In genomic region chr17:50657627-50658026, GRCh38 we compare ENCODE assay signal across 2 cellular contexts.
TF ChIP-seq lines count a peak whose summit lies in the region.

No MANE protein-coding gene starts in this region.

TF ChIP-seq in HepG2, 621 proteins besides CTCF, POLR2A, EP300 and RAD21:
- TF ChIP-seq EEA1 (CRISPR knock-in tag; IDR thresholded peaks at IDR 0.05; ENCODE audit: borderline replicate concordance) = no peak
- no peak for TF ChIP-seq XRCC5 (optimal IDR thresholded peaks at IDR 0.05; ENCODE audit: low read length)
- TF ChIP-seq HES4 (CRISPR knock-in tag; IDR thresholded peaks at IDR 0.05; ENCODE audit: borderline replicate concordance) = 0 out of 2 replicates have a peak, but pooled peaks have one; percentile 49
TF ChIP-seq in HepG2: peak in this region for 1.

TF ChIP-seq in WTC11, 78 proteins besides CTCF, POLR2A, EP300 and RAD21:
- TF ChIP-seq PREB (CRISPR knock-in tag; IDR thresholded peaks at IDR 0.05; ENCODE audit: borderline replicate concordance) = no peak
- no peak for TF ChIP-seq SP1 (CRISPR knock-in tag; conservative IDR thresholded peaks at IDR 0.05)
- TF ChIP-seq MYBL2 (CRISPR knock-in tag; IDR thresholded peaks at IDR 0.05) = no peak
- no peak for TF ChIP-seq ZNF512 (CRISPR knock-in tag; IDR thresholded peaks at IDR 0.05; ENCODE audit: borderline replicate concordance)
- no peak for TF ChIP-seq GRHL2 (CRISPR knock-in tag; IDR thresholded peaks at IDR 0.05; ENCODE audit: insufficient replicate concordance, severe bottlenecking)
